In genomic region chr2:118443596-118443995, GRCh38 we compare ENCODE assay signal across 12 cellular contexts.
DNase-seq lines count a peak whose midpoint lies in the region; ATAC-seq and TF ChIP-seq lines count a peak whose summit lies in the region.
"Had no signal": no experiment of that assay in that cellular context is flagged by ENCODE, and none has a peak within 500 bp of the region (broad histone marks: within the 10 kb centered on the region; RNA-seq: fewer than 3 reads in every experiment).

No MANE protein-coding gene starts in this region.

- no peak overlapping the region for H3K4me3 ChIP-seq in AG09309 (ENCODE audit: control insufficient read depth, low read depth, low read length)
- H3K4me3 ChIP-seq: adrenal gland had no signal

- TF ChIP-seq CTCF in AG09309 (IDR thresholded peaks at IDR 0.05; ENCODE audit: control insufficient read depth, insufficient read depth, low read depth, low read length, missing control alignments): no peak

- ATAC-seq in HG02642 (IDR thresholded peaks at IDR 0.05; ENCODE audit: poor library complexity, unreplicated experiment) (no peak), GM19324 (IDR thresholded peaks at IDR 0.05; ENCODE audit: low FRiP score, unreplicated experiment) (no peak)

- DNase-seq in AG09309 (ENCODE audit: low read depth): peak; percentile 23
- DNase-seq in HT-29 (ENCODE audit: low spot score): peak; percentile 39
- peak; percentile 77 for DNase-seq in astrocyte of the hippocampus (ENCODE audit: low read depth, low spot score)
- DNase-seq in iris pigment epithelial cell (ENCODE audit: low read depth): peak; percentile 85
- DNase-seq in amygdala (lab: John Stamatoyannopoulos, UW): no peak
- no peak for DNase-seq in NCI-H2196 (lab: John Stamatoyannopoulos, UW; ENCODE audit: unreplicated experiment)
- DNase-seq: activated CD8-positive, alpha-beta memory T cell treated with anti-CD3 and anti-CD28 coated beads, Interleukin-2, amount 50 U/mL, for 4 hours; adrenal gland; effector CD8-positive, alpha-beta T cell; stimulated activated CD4-positive, alpha-beta T cell treated with anti-CD3 and anti-CD28 coated beads, Interleukin-4, amount 100 ng/mL, for 4 hours had no signal

Comparison
In these comparisons a context has a peak if more than half of its experiments do, and no peak if none do; other contexts are left out.
1. DNase-seq: peak in AG09309 (single experiment), HT-29 (single experiment), astrocyte of the hippocampus (single experiment) and iris pigment epithelial cell (single experiment); none in amygdala (0 of 56) and NCI-H2196 (single experiment).